ENCODE assay signal across 19 cellular contexts in genomic region chr6:109023348-109023925, GRCh38.
"Had no signal": no experiment of that assay in that cellular context is flagged by ENCODE, and none has a peak within 500 bp of the region (broad histone marks: within the 10 kb centered on the region; RNA-seq: fewer than 3 reads in every experiment).

No MANE protein-coding gene starts in this region.

- H3K27ac Mint-ChIP-seq: activated naive CD8-positive, alpha-beta T cell; nephron progenitor cell had no signal

- H3K27ac ChIP-seq: body of pancreas, uterus had no signal

- H3K4me3 Mint-ChIP-seq: activated B cell treated with CpG ODN at 0.5 μM for 24 hours; activated naive CD8-positive, alpha-beta T cell; activated T-cell treated with anti-CD3 and anti-CD28 coated beads, Interleukin-2, amount 50 U/mL, for 72 hours; nephron progenitor cell had no signal

- H3K36me3 ChIP-seq: uterus had no signal

- H3K4me3 ChIP-seq: body of pancreas, coronary artery, uterus had no signal

- ATAC-seq: activated T-cell treated with anti-CD3 and anti-CD28 coated beads, Interleukin-2, amount 50 U/mL, for 72 hours; body of pancreas; left ventricle myocardium superior; sciatic nerve had no signal

- H3K27me3 Mint-ChIP-seq: activated B cell treated with CpG ODN at 0.5 μM for 24 hours; activated naive CD8-positive, alpha-beta T cell had no signal

- DNase-seq: activated B cell treated with CpG ODN at 0.5 μM for 24 hours; activated CD4-positive, alpha-beta T cell treated with anti-CD3 and anti-CD28 coated beads for 48 hours; activated CD8-positive, alpha-beta memory T cell treated with anti-CD3 and anti-CD28 coated beads, Interleukin-2, amount 50 U/mL, for 48 hours; activated gamma-delta T cell treated with Interleukin-2 at 50 U/mL for 16 hours; activated T-cell treated with anti-CD3 and anti-CD28 coated beads, Interleukin-2, amount 50 U/mL, for 72 hours; amygdala; body of pancreas; caudate nucleus; effector CD8-positive, alpha-beta T cell; glutamatergic neuron; kidney glomerular epithelial cell; left ventricle myocardium superior; nephron progenitor cell; stimulated activated CD4-positive, alpha-beta T cell treated with anti-CD3 and anti-CD28 coated beads, Interleukin-12 subunit alpha, Interleukin-12 subunit beta, amount 100 ng/mL, for 4 hours; stimulated activated CD4-positive, alpha-beta T cell treated with anti-CD3 and anti-CD28 coated beads, Interleukin-2, amount 100 ng/mL, for 24 hours; uterus had no signal

- H3K27me3 ChIP-seq: body of pancreas, uterus had no signal

- H3K9me3 Mint-ChIP-seq: activated B cell treated with CpG ODN at 0.5 μM for 24 hours; activated T-cell treated with anti-CD3 and anti-CD28 coated beads, Interleukin-2, amount 50 U/mL, for 72 hours had no signal

- H3K4me1 Mint-ChIP-seq: nephron progenitor cell had no signal

- H3K4me1 ChIP-seq: uterus had no signal

- H3K9me3 ChIP-seq: uterus had no signal
